ENCODE assay signal across 19 cellular contexts in genomic region chr1:235205687-235206086, GRCh38.
"Had no signal": no experiment of that assay in that cellular context is flagged by ENCODE, and none has a peak within 500 bp of the region (broad histone marks: within the 10 kb centered on the region; RNA-seq: fewer than 3 reads in every experiment).

No MANE protein-coding gene starts in this region.

- H3K4me1 Mint-ChIP-seq: nephron progenitor cell had no signal

- DNase-seq: adrenal gland; brain microvascular endothelial cell; caudate nucleus; dermis blood vessel endothelial cell; effector CD8-positive, alpha-beta T cell; foreskin keratinocyte; hypothalamus; left ventricle myocardium inferior; midbrain; nephron progenitor cell; pancreas; right cardiac atrium; stimulated activated CD4-positive, alpha-beta T cell treated with anti-CD3 and anti-CD28 coated beads, Interleukin-12 subunit alpha, Interleukin-12 subunit beta, amount 100 ng/mL, for 4 hours; stimulated activated CD4-positive, alpha-beta T cell treated with anti-CD3 and anti-CD28 coated beads, Interleukin-4, amount 100 ng/mL, for 4 hours; substantia nigra; T-helper 9 cell; thyroid gland; upper lobe of right lung had no signal

- H3K4me3 Mint-ChIP-seq: nephron progenitor cell had no signal

- H3K9me3 Mint-ChIP-seq: nephron progenitor cell; stimulated activated naive CD8-positive, alpha-beta T cell treated with anti-CD3 and anti-CD28 coated beads, Interleukin-15, Interleukin-2, amounts not matched to agents 100 ng/mL and 50 ng/mL, for 24 hours had no signal

- ATAC-seq: foreskin keratinocyte, pancreas, right cardiac atrium, upper lobe of right lung had no signal

- H3K27me3 Mint-ChIP-seq: stimulated activated naive CD8-positive, alpha-beta T cell treated with anti-CD3 and anti-CD28 coated beads, Interleukin-15, Interleukin-2, amounts not matched to agents 100 ng/mL and 50 ng/mL, for 24 hours had no signal
